In genomic region chr9:98099898-98100297, GRCh38 we compare ENCODE assay signal across 10 cellular contexts. TPM values are rescaled to one million over a fixed set of nuclear protein-coding genes. Genes with fewer than 3 reads are reported as not detected.
DNase-seq lines count a peak whose midpoint lies in the region; ATAC-seq, FAIRE-seq and TF ChIP-seq lines count a peak whose summit lies in the region.
"Had no signal": no experiment of that assay in that cellular context is flagged by ENCODE, and none has a peak within 500 bp of the region (broad histone marks: within the 10 kb centered on the region; RNA-seq: fewer than 3 reads in every experiment).

No MANE protein-coding gene starts in this region.

- no peak for ATAC-seq in activated CD8-positive, alpha-beta memory T cell treated with anti-CD3 and anti-CD28 coated beads, Interleukin-2, amount 10 ng/mL, durations not matched to agents 7 days and 5 days
- no peak for ATAC-seq in stimulated activated memory B cell treated with anti-CD40 and anti-IgM and Interleukin-4, amounts not matched to agents 10 μg/mL and 1 μg/mL and 100 μg/mL, for 72 hours
- ATAC-seq: heart left ventricle had no signal

- H3K36me3 Mint-ChIP-seq in activated CD8-positive, alpha-beta memory T cell treated with anti-CD3 and anti-CD28 coated beads, Interleukin-2, amount 10 ng/mL, durations not matched to agents 7 days and 5 days, result peaks cover 66% of the 10 kb centered on the region
- H3K36me3 Mint-ChIP-seq in stimulated activated memory B cell treated with anti-CD40 and anti-IgM and Interleukin-4, amounts not matched to agents 10 μg/mL and 1 μg/mL and 100 μg/mL, for 72 hours, result peaks cover 27% of the 10 kb centered on the region

- H3K4me1 ChIP-seq in mammary epithelial cell (ENCODE audit: insufficient read depth, low read length) (no peaks in the 10 kb centered on the region), kidney (ENCODE audit: control insufficient read depth in 1 of 2, insufficient read depth in 1 of 2, low read depth in 1 of 2, low read length in 2 of 2) (no peaks in the 10 kb centered on the region)

- H3K4me3 Mint-ChIP-seq in activated CD8-positive, alpha-beta memory T cell treated with anti-CD3 and anti-CD28 coated beads, Interleukin-2, amount 10 ng/mL, durations not matched to agents 7 days and 5 days, result peak overlapping the region; percentile 28
- H3K4me3 Mint-ChIP-seq in stimulated activated memory B cell treated with anti-CD40 and anti-IgM and Interleukin-4, amounts not matched to agents 10 μg/mL and 1 μg/mL and 100 μg/mL, for 72 hours, result peak overlapping the region; percentile 21

- peak overlapping the region; percentile 99 for H3K27ac Mint-ChIP-seq in activated CD8-positive, alpha-beta memory T cell treated with anti-CD3 and anti-CD28 coated beads, Interleukin-2, amount 10 ng/mL, durations not matched to agents 7 days and 5 days
- peak overlapping the region; percentile 51 for H3K27ac Mint-ChIP-seq in stimulated activated memory B cell treated with anti-CD40 and anti-IgM and Interleukin-4, amounts not matched to agents 10 μg/mL and 1 μg/mL and 100 μg/mL, for 72 hours

- intact Hi-C loops in mammary epithelial cell (cut with micrococcal nuclease), result no loop called here
- intact Hi-C loops in kidney (cut with DNase I), result no loop called here
- intact Hi-C loops in posterior cingulate gyrus (cut with DNase I), result no loop called here

- no peak for FAIRE-seq in kidney (lab: Jason Lieb, UNC)

- in situ Hi-C loops in mammary epithelial cell (cut with MboI; ENCODE audit: low sequenced_read_pairs in 2 of 2), result no loop called here

- 38% methylated on average over 5 of the region's 5 CpGs for WGBS in mammary epithelial cell (ENCODE audit: low coverage, missing lambda C conversion rate)

- H4K20me1 ChIP-seq in mammary epithelial cell (ENCODE audit: insufficient read depth, low read length), result no peaks in the 10 kb centered on the region

- H3K4me3 ChIP-seq in mammary epithelial cell (replicated peaks in 1 of 3; ENCODE audit: insufficient read depth in 1 of 3, low read depth in 2 of 3, low read length in 3 of 3) (no peak overlapping the region), kidney (ENCODE audit: low read length in 2 of 2) (no peak overlapping the region)
- H3K4me3 ChIP-seq: heart left ventricle had no signal

- no peaks in the 10 kb centered on the region for H3K79me2 ChIP-seq in mammary epithelial cell (ENCODE audit: insufficient read depth, low read length)

- H3K27ac ChIP-seq in mammary epithelial cell (ENCODE audit: insufficient read depth, low read depth, low read length), result no peak overlapping the region
- H3K27ac ChIP-seq in kidney (ENCODE audit: low read depth in 2 of 2, low read length in 2 of 2), result no peak overlapping the region

- H3K9ac ChIP-seq in mammary epithelial cell (ENCODE audit: insufficient read depth, low read length) (no peak overlapping the region), kidney (ENCODE audit: low read length in 2 of 2) (no peak overlapping the region)

- CTCF ChIA-PET in activated CD8-positive, alpha-beta memory T cell treated with anti-CD3 and anti-CD28 coated beads, Interleukin-2, amount 10 ng/mL, durations not matched to agents 7 days and 5 days (lab: Charles Lee), result interaction anchor here (1.2 to 1.3 kb wide), 3 partner anchors 14 to 92 kb away, joined by 3 to 5 read pairs (median 4); partner anchors contain the start of gene CORO2A
- CTCF ChIA-PET in mammary epithelial cell (lab: Charles Lee; ENCODE audit: low non-redundant PET), result no interaction called here

- no peaks in the 10 kb centered on the region for H3K27me3 Mint-ChIP-seq in activated CD8-positive, alpha-beta memory T cell treated with anti-CD3 and anti-CD28 coated beads, Interleukin-2, amount 10 ng/mL, durations not matched to agents 7 days and 5 days
- H3K27me3 Mint-ChIP-seq in stimulated activated memory B cell treated with anti-CD40 and anti-IgM and Interleukin-4, amounts not matched to agents 10 μg/mL and 1 μg/mL and 100 μg/mL, for 72 hours, result no peaks in the 10 kb centered on the region

- no peak overlapping the region for H3K4me2 ChIP-seq in mammary epithelial cell (ENCODE audit: insufficient read depth, low read depth, low read length)

- H3K9me3 ChIP-seq in mammary epithelial cell (replicated peaks; ENCODE audit: insufficient read depth, low read length) (no peaks in the 10 kb centered on the region), kidney (ENCODE audit: control insufficient read depth in 1 of 2, low read length in 2 of 2) (no peaks in the 10 kb centered on the region)
- H3K9me3 ChIP-seq: heart left ventricle had no signal

- no peaks in the 10 kb centered on the region for H3K27me3 ChIP-seq in mammary epithelial cell (ENCODE audit: insufficient read depth, low read length)
- H3K27me3 ChIP-seq: heart left ventricle had no signal

- H3K4me1 Mint-ChIP-seq in activated CD8-positive, alpha-beta memory T cell treated with anti-CD3 and anti-CD28 coated beads, Interleukin-2, amount 10 ng/mL, durations not matched to agents 7 days and 5 days, result peaks cover 70% of the 10 kb centered on the region
- peaks cover 60% of the 10 kb centered on the region for H3K4me1 Mint-ChIP-seq in stimulated activated memory B cell treated with anti-CD40 and anti-IgM and Interleukin-4, amounts not matched to agents 10 μg/mL and 1 μg/mL and 100 μg/mL, for 72 hours

- no peak for DNase-seq in activated CD8-positive, alpha-beta memory T cell treated with anti-CD3 and anti-CD28 coated beads, Interleukin-2, amount 10 ng/mL, durations not matched to agents 7 days and 5 days
- DNase-seq in activated CD8-positive, alpha-beta memory T cell treated with anti-CD3 and anti-CD28 coated beads for 24 hours, result no peak
- DNase-seq in NCI-H2196 (lab: John Stamatoyannopoulos, UW; ENCODE audit: unreplicated experiment) (peak; percentile 71), mammary epithelial cell (peak; percentile 30), kidney (no peak), posterior cingulate gyrus (no peak)
- DNase-seq in stimulated activated CD4-positive, alpha-beta T cell treated with anti-CD3 and anti-CD28 coated beads, Interleukin-1b, Interleukin-23, amount 100 ng/mL, for 48 hours, result no peak
- DNase-seq: dermis blood vessel endothelial cell, heart left ventricle had no signal

- BruUV-seq in mammary epithelial cell (replicated peaks; lab: Mats Ljungman, UMichigan), result no TSS peak

- TF ChIP-seq CTCF in mammary epithelial cell (conservative IDR thresholded peaks at IDR 0.05 in 1 of 2, IDR thresholded peaks at IDR 0.05 in 1 of 2; ENCODE audit: extremely low read depth in 1 of 2, insufficient read depth in 1 of 2, low read depth in 1 of 2, low read length in 2 of 2), result no peak
- no peak for TF ChIP-seq CTCF in kidney (IDR thresholded peaks at IDR 0.05; ENCODE audit: borderline replicate concordance, extremely low read depth, insufficient read depth)

- no peak overlapping the region for H2AFZ ChIP-seq in mammary epithelial cell (ENCODE audit: low read depth, low read length)

- peaks cover 2% of the 10 kb centered on the region for H3K36me3 ChIP-seq in mammary epithelial cell (ENCODE audit: insufficient read depth, low read length)
- H3K36me3 ChIP-seq in kidney (ENCODE audit: control insufficient read depth in 1 of 2, insufficient read depth in 2 of 2, low read length in 2 of 2), result no peaks in the 10 kb centered on the region

- no peaks in the 10 kb centered on the region for H3K9me3 Mint-ChIP-seq in activated CD8-positive, alpha-beta memory T cell treated with anti-CD3 and anti-CD28 coated beads, Interleukin-2, amount 10 ng/mL, durations not matched to agents 7 days and 5 days (ENCODE audit: low read depth)
- H3K9me3 Mint-ChIP-seq in stimulated activated memory B cell treated with anti-CD40 and anti-IgM and Interleukin-4, amounts not matched to agents 10 μg/mL and 1 μg/mL and 100 μg/mL, for 72 hours, result no peaks in the 10 kb centered on the region

- dilution Hi-C loops in mammary epithelial cell (cut with HindIII; ENCODE audit: low sequenced_read_pairs), result no loop called here

RNA-seq across cellular contexts. Expression of gene TRIM14, which starts 19.1 kb away (rescaled TPM):
- total RNA-seq in activated CD8-positive, alpha-beta memory T cell treated with anti-CD3 and anti-CD28 coated beads, Interleukin-2, amount 10 ng/mL, durations not matched to agents 7 days and 5 days, result 100 to 1,000 TPM in 1 of 2 experiments, 10 to 100 TPM in 1; 84.6 to 128 TPM
- 10 to 100 TPM; 11.3 to 17.6 TPM for total RNA-seq in mammary epithelial cell
- polyA plus RNA-seq in mammary epithelial cell, result 14.6 TPM
- polyA minus RNA-seq in mammary epithelial cell, result 38.8 TPM
- total RNA-seq in kidney, result 26.3 TPM
- polyA plus RNA-seq in kidney (ENCODE audit: insufficient read depth, low read depth, low replicate concordance), result 11.3 TPM

RNA-seq across cellular contexts. Expression of gene NANS, which starts 43.4 kb away (rescaled TPM):
- total RNA-seq in activated CD8-positive, alpha-beta memory T cell treated with anti-CD3 and anti-CD28 coated beads, Interleukin-2, amount 10 ng/mL, durations not matched to agents 7 days and 5 days, result 10 to 100 TPM; 35.5 to 47.8 TPM
- total RNA-seq in mammary epithelial cell (10 to 100 TPM; 44.7 to 52.4 TPM), kidney (35.8 TPM)
- polyA plus RNA-seq in mammary epithelial cell (69.6 TPM), kidney (ENCODE audit: insufficient read depth, low read depth, low replicate concordance) (47.7 TPM)
- 39.5 TPM for polyA minus RNA-seq in mammary epithelial cell

Comparison
In these comparisons a context has a peak if more than half of its experiments do, and no peak if none do; other contexts are left out.
1. DNase-seq: peak in NCI-H2196 (single experiment) and mammary epithelial cell (single experiment); none in activated CD8-positive, alpha-beta memory T cell treated with anti-CD3 and anti-CD28 coated beads, Interleukin-2, amount 10 ng/mL, durations not matched to agents 7 days and 5 days (single experiment), activated CD8-positive, alpha-beta memory T cell treated with anti-CD3 and anti-CD28 coated beads for 24 hours (single experiment), stimulated activated CD4-positive, alpha-beta T cell treated with anti-CD3 and anti-CD28 coated beads, Interleukin-1b, Interleukin-23, amount 100 ng/mL, for 48 hours (single experiment), kidney (single experiment) and posterior cingulate gyrus (0 of 10).